Comparison of ENCODE assay signal across 8 cellular contexts in the genomic region with DNA sequence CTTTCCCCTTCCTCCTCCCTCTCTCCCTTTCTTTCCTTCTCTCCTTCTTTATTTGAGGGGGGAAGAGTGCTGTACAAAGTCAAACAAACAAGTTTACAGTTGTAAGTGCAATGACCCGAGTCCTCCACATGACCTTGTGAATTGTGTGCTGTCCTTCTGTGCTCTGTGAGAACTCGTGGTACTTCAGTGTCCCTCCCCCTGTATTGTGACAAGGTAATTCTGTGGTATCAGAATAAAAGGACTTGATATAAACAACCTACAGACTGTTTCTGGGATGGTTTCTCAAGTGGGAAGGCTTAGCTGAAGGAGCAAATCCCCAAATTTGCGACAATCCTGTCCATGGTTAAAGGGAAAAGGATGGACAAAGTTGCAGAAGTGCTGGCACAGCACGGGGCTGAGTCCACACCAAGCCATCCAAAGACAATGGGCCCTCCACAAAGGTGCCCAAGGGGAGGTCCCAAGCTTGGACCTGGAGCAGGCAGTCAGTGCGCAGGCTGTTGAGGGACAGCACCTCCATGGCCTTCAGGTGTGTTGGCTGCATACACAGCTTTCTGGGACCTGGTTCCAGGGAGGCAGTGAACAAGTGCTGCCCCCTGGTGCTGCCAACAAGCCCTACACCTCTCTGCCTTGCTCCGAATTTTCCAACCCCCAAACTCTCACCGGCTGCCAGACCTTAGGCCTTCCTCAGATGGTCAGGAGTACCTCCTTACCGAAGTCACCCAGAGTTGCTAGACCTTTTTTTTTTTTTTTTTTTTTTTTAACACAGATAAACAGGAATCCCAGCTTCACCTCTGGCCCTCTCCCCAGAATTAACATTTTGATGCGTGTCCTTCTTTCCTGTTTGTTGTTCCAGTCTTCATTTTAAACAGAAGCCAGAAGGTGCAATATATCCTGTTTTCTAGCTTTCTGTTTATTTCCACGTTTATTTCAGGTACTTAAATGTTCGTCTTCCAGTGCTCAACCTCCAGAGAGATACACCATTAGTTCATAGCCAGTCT. TPM values are rescaled to one million over a fixed set of nuclear protein-coding genes. Genes with fewer than 3 reads are reported as not detected.
DNase-seq lines count a peak whose midpoint lies in the region; ATAC-seq and TF ChIP-seq lines count a peak whose summit lies in the region.

No MANE protein-coding gene starts in this region.

- no peaks in the 10 kb centered on the region for H3K9me3 ChIP-seq in liver (ENCODE audit: control insufficient read depth in 4 of 4, low read length in 3 of 4)

- H3K4me1 ChIP-seq in liver (ENCODE audit: control insufficient read depth in 4 of 4, insufficient read depth in 4 of 4, low read length in 3 of 4) = peaks cover 39 to 84% (median 66%) of the 10 kb centered on the region in 4 donors

- no peak for ATAC-seq in central memory CD8-positive, alpha-beta T cell (replicated peaks; ENCODE audit: extremely low read depth, poor library complexity, severe bottlenecking)
- no peak for ATAC-seq in GM21576 (IDR thresholded peaks at IDR 0.05; ENCODE audit: unreplicated experiment)

- peak overlapping the region; percentile 57 to 81 for H3K27ac ChIP-seq in liver (ENCODE audit: low read depth in 1 of 2, low read length in 2 of 2)

- H3K4me1 Mint-ChIP-seq in central memory CD8-positive, alpha-beta T cell = peaks cover 40% of the 10 kb centered on the region

- H3K27ac Mint-ChIP-seq in central memory CD8-positive, alpha-beta T cell (ENCODE audit: low read depth) = no peak overlapping the region

- TF ChIP-seq RAD21 in liver (IDR thresholded peaks at IDR 0.05) = peak; percentile 93 to 96

- no peaks in the 10 kb centered on the region for H3K27me3 ChIP-seq in liver (ENCODE audit: control insufficient read depth in 4 of 4, insufficient read depth in 4 of 4, low read length in 3 of 4)

- peak overlapping the region; percentile 24 for H3K4me3 Mint-ChIP-seq in central memory CD8-positive, alpha-beta T cell

- TF ChIP-seq CTCF in liver (IDR thresholded peaks at IDR 0.05; ENCODE audit: low read depth, low read length, missing input control) = peak; percentile 94

- H3K9ac ChIP-seq in liver (ENCODE audit: low read depth in 1 of 2, low read length in 2 of 2) = peak overlapping the region in 1 of 2 donors; percentile 24

- WGBS in liver = 21% methylated on average over 11 of the region's 11 CpGs

- H3K4me3 ChIP-seq in liver (ENCODE audit: low read depth in 1 of 3, low read length in 3 of 3) = no peak overlapping the region

- DNase-seq in H4 (ENCODE audit: low spot score) = peak; percentile 46
- DNase-seq in T-helper 9 cell = peak; percentile 61
- DNase-seq in central memory CD8-positive, alpha-beta T cell (ENCODE audit: low spot score in 2 of 2) = peak; percentile 51 to 58
- DNase-seq in stimulated activated CD8-positive, alpha-beta memory T cell treated with anti-CD3 and anti-CD28 coated beads, Interleukin-15, amount 100 ng/mL, for 4 hours (ENCODE audit: low read depth in 2 of 2) = peak; percentile 42 to 51
- DNase-seq in NCI-H1092 treated with DMSO at 0.1 percent for 48 hours (lab: John Stamatoyannopoulos, UW) = no peak
- DNase-seq in SKM-1 (lab: John Stamatoyannopoulos, UW; ENCODE audit: unreplicated experiment) = no peak

- H3K27me3 Mint-ChIP-seq in central memory CD8-positive, alpha-beta T cell = no peaks in the 10 kb centered on the region

- H3K36me3 Mint-ChIP-seq in central memory CD8-positive, alpha-beta T cell (ENCODE audit: insufficient read depth) = peaks cover 7% of the 10 kb centered on the region

- H3K9me3 Mint-ChIP-seq in central memory CD8-positive, alpha-beta T cell = no peaks in the 10 kb centered on the region

- H3K36me3 ChIP-seq in liver (ENCODE audit: control insufficient read depth in 4 of 4, insufficient read depth in 3 of 4, low read depth in 1 of 4, low read length in 3 of 4) = peaks cover 0 to 8% (median 5%) of the 10 kb centered on the region in 4 donors

TF ChIP-seq in liver, 16 proteins besides CTCF, POLR2A, EP300 and RAD21:
- TF ChIP-seq FOXA1 (IDR thresholded peaks at IDR 0.05) (peak; percentile 34), SP1 (IDR thresholded peaks at IDR 0.05) (peak; percentile 89), TAF1 (conservative IDR thresholded peaks at IDR 0.05) (no peak), JUND (IDR thresholded peaks at IDR 0.05) (peak in 1 of 2 donors; percentile 41), YY1 (IDR thresholded peaks at IDR 0.05) (peak; percentile 55), GABPA (IDR thresholded peaks at IDR 0.05 in 1 of 2, conservative IDR thresholded peaks at IDR 0.05 in 1 of 2) (no peak), FOXA2 (IDR thresholded peaks at IDR 0.05) (peak; percentile 60), HNF4G (IDR thresholded peaks at IDR 0.05) (peak; percentile 49), EGR1 (IDR thresholded peaks at IDR 0.05; ENCODE audit: low read depth in 2 of 2) (peak in 1 of 2 donors; percentile 12), HNF4A (conservative IDR thresholded peaks at IDR 0.05) (peak; percentile 88 to 89), RXRA (IDR thresholded peaks at IDR 0.05) (peak; percentile 99), NR2F2 (IDR thresholded peaks at IDR 0.05) (peak; percentile 25)
- TF ChIP-seq, protein P1, sequence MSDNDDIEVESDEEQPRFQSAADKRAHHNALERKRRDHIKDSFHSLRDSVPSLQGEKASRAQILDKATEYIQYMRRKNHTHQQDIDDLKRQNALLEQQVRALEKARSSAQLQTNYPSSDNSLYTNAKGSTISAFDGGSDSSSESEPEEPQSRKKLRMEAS (IDR thresholded peaks at IDR 0.05) = peak; percentile 86
- TF ChIP-seq, protein P2, sequence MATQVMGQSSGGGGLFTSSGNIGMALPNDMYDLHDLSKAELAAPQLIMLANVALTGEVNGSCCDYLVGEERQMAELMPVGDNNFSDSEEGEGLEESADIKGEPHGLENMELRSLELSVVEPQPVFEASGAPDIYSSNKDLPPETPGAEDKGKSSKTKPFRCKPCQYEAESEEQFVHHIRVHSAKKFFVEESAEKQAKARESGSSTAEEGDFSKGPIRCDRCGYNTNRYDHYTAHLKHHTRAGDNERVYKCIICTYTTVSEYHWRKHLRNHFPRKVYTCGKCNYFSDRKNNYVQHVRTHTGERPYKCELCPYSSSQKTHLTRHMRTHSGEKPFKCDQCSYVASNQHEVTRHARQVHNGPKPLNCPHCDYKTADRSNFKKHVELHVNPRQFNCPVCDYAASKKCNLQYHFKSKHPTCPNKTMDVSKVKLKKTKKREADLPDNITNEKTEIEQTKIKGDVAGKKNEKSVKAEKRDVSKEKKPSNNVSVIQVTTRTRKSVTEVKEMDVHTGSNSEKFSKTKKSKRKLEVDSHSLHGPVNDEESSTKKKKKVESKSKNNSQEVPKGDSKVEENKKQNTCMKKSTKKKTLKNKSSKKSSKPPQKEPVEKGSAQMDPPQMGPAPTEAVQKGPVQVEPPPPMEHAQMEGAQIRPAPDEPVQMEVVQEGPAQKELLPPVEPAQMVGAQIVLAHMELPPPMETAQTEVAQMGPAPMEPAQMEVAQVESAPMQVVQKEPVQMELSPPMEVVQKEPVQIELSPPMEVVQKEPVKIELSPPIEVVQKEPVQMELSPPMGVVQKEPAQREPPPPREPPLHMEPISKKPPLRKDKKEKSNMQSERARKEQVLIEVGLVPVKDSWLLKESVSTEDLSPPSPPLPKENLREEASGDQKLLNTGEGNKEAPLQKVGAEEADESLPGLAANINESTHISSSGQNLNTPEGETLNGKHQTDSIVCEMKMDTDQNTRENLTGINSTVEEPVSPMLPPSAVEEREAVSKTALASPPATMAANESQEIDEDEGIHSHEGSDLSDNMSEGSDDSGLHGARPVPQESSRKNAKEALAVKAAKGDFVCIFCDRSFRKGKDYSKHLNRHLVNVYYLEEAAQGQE (IDR thresholded peaks at IDR 0.05) = peak; percentile 45
- TF ChIP-seq, protein P3, sequence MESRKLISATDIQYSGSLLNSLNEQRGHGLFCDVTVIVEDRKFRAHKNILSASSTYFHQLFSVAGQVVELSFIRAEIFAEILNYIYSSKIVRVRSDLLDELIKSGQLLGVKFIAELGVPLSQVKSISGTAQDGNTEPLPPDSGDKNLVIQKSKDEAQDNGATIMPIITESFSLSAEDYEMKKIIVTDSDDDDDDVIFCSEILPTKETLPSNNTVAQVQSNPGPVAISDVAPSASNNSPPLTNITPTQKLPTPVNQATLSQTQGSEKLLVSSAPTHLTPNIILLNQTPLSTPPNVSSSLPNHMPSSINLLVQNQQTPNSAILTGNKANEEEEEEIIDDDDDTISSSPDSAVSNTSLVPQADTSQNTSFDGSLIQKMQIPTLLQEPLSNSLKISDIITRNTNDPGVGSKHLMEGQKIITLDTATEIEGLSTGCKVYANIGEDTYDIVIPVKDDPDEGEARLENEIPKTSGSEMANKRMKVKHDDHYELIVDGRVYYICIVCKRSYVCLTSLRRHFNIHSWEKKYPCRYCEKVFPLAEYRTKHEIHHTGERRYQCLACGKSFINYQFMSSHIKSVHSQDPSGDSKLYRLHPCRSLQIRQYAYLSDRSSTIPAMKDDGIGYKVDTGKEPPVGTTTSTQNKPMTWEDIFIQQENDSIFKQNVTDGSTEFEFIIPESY (IDR thresholded peaks at IDR 0.05) = peak; percentile 36
- TF ChIP-seq, protein P4, sequence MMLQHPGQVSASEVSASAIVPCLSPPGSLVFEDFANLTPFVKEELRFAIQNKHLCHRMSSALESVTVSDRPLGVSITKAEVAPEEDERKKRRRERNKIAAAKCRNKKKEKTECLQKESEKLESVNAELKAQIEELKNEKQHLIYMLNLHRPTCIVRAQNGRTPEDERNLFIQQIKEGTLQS (IDR thresholded peaks at IDR 0.05) = no peak
TF ChIP-seq in liver: peak in this region for 13.

RNA-seq across cellular contexts. Expression of a gene that starts 2.6 kb away (rescaled TPM):
- total RNA-seq in H4 (2014; rRNA removed; shearing (Covaris generic)) = 78.3 and 86.6 TPM in 2 replicates
- total RNA-seq in liver = 10 to 100 TPM; 91.3 to 94.1 TPM
- 10 to 100 TPM; 65.1 to 83.8 TPM for polyA plus RNA-seq in liver

RNA-seq across cellular contexts. Expression of a gene that starts 17.7 kb away (rescaled TPM):
- total RNA-seq in H4 (2014; rRNA removed; shearing (Covaris generic)) = 0.10 TPM in 1 of 2 replicates, not detected in the other
- 100 to 1,000 TPM; 262 to 551 TPM for total RNA-seq in liver
- polyA plus RNA-seq in liver = 100 to 1,000 TPM; 509 to 634 TPM

RNA-seq across cellular contexts. Expression of a gene that starts 17.8 kb away (rescaled TPM):
- 8.4 and 11.8 TPM in 2 replicates for total RNA-seq in H4 (2014; rRNA removed; shearing (Covaris generic))
- 100 to 1,000 TPM in 1 of 2 donors, 10 to 100 TPM in 1; 44.0 to 104 TPM for total RNA-seq in liver
- 10 to 100 TPM; 34.3 to 36.4 TPM for polyA plus RNA-seq in liver

RNA-seq across cellular contexts. Expression of a gene that starts 47.9 kb away (rescaled TPM):
- total RNA-seq in H4 (2014; rRNA removed; shearing (Covaris generic)) = not detected in 2 replicates
- total RNA-seq in liver = not detected
- polyA plus RNA-seq in liver = 1 to 10 TPM in 1 of 2 donors, under 1 TPM in 1; 0.11 to 1.1 TPM

RNA-seq across cellular contexts. Expression of a gene that starts 52.2 kb away (rescaled TPM):
- 11.9 and 15.1 TPM in 2 replicates for total RNA-seq in H4 (2014; rRNA removed; shearing (Covaris generic))
- 10 to 100 TPM; 12.6 to 57.7 TPM for total RNA-seq in liver
- polyA plus RNA-seq in liver = 10 to 100 TPM; 13.4 to 57.8 TPM

Comparison
In these comparisons a context has a peak if more than half of its experiments do, and no peak if none do; other contexts are left out.
1. DNase-seq: peak in H4 (single experiment), T-helper 9 cell (single experiment), central memory CD8-positive, alpha-beta T cell (2 of 2) and stimulated activated CD8-positive, alpha-beta memory T cell treated with anti-CD3 and anti-CD28 coated beads, Interleukin-15, amount 100 ng/mL, for 4 hours (2 of 2); none in NCI-H1092 treated with DMSO at 0.1 percent for 48 hours (single experiment) and SKM-1 (single experiment).
2. RNA of a gene that starts 17.7 kb away (total RNA-seq): 262 to 551 TPM in liver; 0.10 TPM in H4; every median in the first group is over 100 times any median in the second.